ENCODE assay signal across 21 cellular contexts in the genomic region with DNA sequence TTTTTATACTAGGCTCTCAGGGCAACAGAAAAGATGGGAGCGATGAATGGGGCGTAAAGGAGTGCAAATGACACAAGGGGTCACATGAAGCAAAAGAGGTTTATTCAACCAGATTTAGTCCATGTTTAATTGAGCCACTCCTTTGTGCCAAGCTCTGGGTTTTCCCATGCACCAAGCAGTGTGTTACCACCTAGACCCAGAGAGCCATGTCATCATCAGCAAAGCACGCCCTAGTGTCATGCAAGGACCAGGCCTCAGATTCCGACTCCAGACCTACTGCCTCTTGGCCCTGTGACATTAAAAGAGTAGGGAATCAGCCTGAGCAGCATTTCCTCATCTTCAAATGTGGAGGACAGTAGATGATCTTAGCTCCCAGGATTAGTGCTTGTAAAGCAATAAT. TPM values are rescaled to one million over a fixed set of nuclear protein-coding genes. Genes with fewer than 3 reads are reported as not detected.
A peak's percentile ranks its signal among the peaks of the same experiment; 100 is the strongest.
DNase-seq lines count a peak whose midpoint lies in the region; TF ChIP-seq lines count a peak whose summit lies in the region.
"Had no signal": no experiment of that assay in that cellular context is flagged by ENCODE, and none has a peak within 500 bp of the region (broad histone marks: within the 10 kb centered on the region; RNA-seq: fewer than 3 reads in every experiment).

No MANE protein-coding gene starts in this region.

- no peaks in the 10 kb centered on the region for H3K36me3 ChIP-seq in Karpas-422 (ENCODE audit: insufficient read depth, low read length)

- no peaks in the 10 kb centered on the region for H3K79me2 ChIP-seq in Karpas-422 (ENCODE audit: low read length)

- TF ChIP-seq CTCF in coronary artery (IDR thresholded peaks at IDR 0.05) = no peak
- no peak for TF ChIP-seq CTCF in type B pancreatic cell (conservative IDR thresholded peaks at IDR 0.05)

- peaks cover 36% of the 10 kb centered on the region for H3K27me3 Mint-ChIP-seq in type B pancreatic cell

- H3K9me3 Mint-ChIP-seq in type B pancreatic cell = no peaks in the 10 kb centered on the region
- H3K9me3 Mint-ChIP-seq: CD14-positive monocyte had no signal

- no peaks in the 10 kb centered on the region for H3K36me3 Mint-ChIP-seq in type B pancreatic cell
- H3K36me3 Mint-ChIP-seq: CD14-positive monocyte had no signal

- H2AFZ ChIP-seq in Karpas-422 (ENCODE audit: low read length) = no peak overlapping the region

- H3K27me3 ChIP-seq in Karpas-422 (ENCODE audit: low read length) = no peaks in the 10 kb centered on the region

- no peaks in the 10 kb centered on the region for H3K4me1 Mint-ChIP-seq in type B pancreatic cell (ENCODE audit: unreplicated experiment)

- DNase-seq in activated CD8-positive, alpha-beta memory T cell treated with anti-CD3 and anti-CD28 coated beads for 24 hours = peak; percentile 48
- DNase-seq in activated CD8-positive, alpha-beta memory T cell treated with anti-CD3 and anti-CD28 coated beads, Interleukin-2, amount 50 U/mL, for 48 hours = no peak
- DNase-seq in Karpas-422 (no peak), coronary artery (ENCODE audit: low spot score) (peak; percentile 16), type B pancreatic cell (ENCODE audit: extremely low spot score, unreplicated experiment) (peak; percentile 1), AG20443 (ENCODE audit: low spot score) (no peak), NCI-H1930 (lab: John Stamatoyannopoulos, UW) (no peak), activated gamma-delta T cell treated with Interleukin-2 at 50 U/mL for 16 hours (no peak)
- DNase-seq: 8988T, DMS 273 treated with DMSO at 0.1 percent for 48 hours, GF-D8, IMR-90, NCI-H1436, NCI-H2081, NCI-H82, Right ventricle myocardium superior had no signal

- peaks cover 99% of the 10 kb centered on the region for H3K4me1 ChIP-seq in Karpas-422 (ENCODE audit: low read length)

- no peaks in the 10 kb centered on the region for H3K9me3 ChIP-seq in Karpas-422 (ENCODE audit: low read length)

- no peaks in the 10 kb centered on the region for H3K9me2 ChIP-seq in Karpas-422 (replicated peaks; ENCODE audit: insufficient read depth, low read length)

- H3K4me3 Mint-ChIP-seq in type B pancreatic cell = no peak overlapping the region
- H3K4me3 Mint-ChIP-seq: CD14-positive monocyte had no signal

- H3K9ac ChIP-seq in Karpas-422 (ENCODE audit: low read length) = no peak overlapping the region

- H4K20me1 ChIP-seq in Karpas-422 (ENCODE audit: insufficient read depth, low read depth, low read length) = peaks cover 4% of the 10 kb centered on the region; the same call in 1 of the 2 replicates

- no peak overlapping the region for H3K4me2 ChIP-seq in Karpas-422 (ENCODE audit: low read depth, low read length, poor library complexity, severe bottlenecking)

- H3K27ac ChIP-seq in Karpas-422 (ENCODE audit: low read length) (peak overlapping the region; percentile 38; the same call in 1 of the 2 replicates), coronary artery (no peak overlapping the region)
- H3K27ac ChIP-seq: SK-N-MC had no signal

- no peak overlapping the region for H3K27ac Mint-ChIP-seq in type B pancreatic cell

- H3K4me3 ChIP-seq in Karpas-422 (ENCODE audit: low read length) (no peak overlapping the region), coronary artery (no peak overlapping the region)
- H3K4me3 ChIP-seq: SK-N-MC had no signal

RNA-seq across cellular contexts. Expression of a gene that starts 1.1 kb away (rescaled TPM):
- total RNA-seq in Karpas-422 (2014; rRNA removed; shearing (Covaris generic); ENCODE audit: low replicate concordance) = 1.1 and 8.3 TPM in 2 replicates
- not detected in 2 replicates for total RNA-seq in type B pancreatic cell (ENCODE audit: low replicate concordance)
- total RNA-seq: Daoy, HT-29, IMR-90, NCI-H460, Right ventricle myocardium superior had no signal

Comparison
In these comparisons a context has a peak if more than half of its experiments do, and no peak if none do; other contexts are left out.
1. DNase-seq: peak in activated CD8-positive, alpha-beta memory T cell treated with anti-CD3 and anti-CD28 coated beads for 24 hours (single experiment), coronary artery (single experiment) and type B pancreatic cell (single experiment); none in activated CD8-positive, alpha-beta memory T cell treated with anti-CD3 and anti-CD28 coated beads, Interleukin-2, amount 50 U/mL, for 48 hours (single experiment), Karpas-422 (single experiment), AG20443 (single experiment), NCI-H1930 (0 of 2) and activated gamma-delta T cell treated with Interleukin-2 at 50 U/mL for 16 hours (single experiment).